ENCODE assay signal across 8 cellular contexts in the genomic region with DNA sequence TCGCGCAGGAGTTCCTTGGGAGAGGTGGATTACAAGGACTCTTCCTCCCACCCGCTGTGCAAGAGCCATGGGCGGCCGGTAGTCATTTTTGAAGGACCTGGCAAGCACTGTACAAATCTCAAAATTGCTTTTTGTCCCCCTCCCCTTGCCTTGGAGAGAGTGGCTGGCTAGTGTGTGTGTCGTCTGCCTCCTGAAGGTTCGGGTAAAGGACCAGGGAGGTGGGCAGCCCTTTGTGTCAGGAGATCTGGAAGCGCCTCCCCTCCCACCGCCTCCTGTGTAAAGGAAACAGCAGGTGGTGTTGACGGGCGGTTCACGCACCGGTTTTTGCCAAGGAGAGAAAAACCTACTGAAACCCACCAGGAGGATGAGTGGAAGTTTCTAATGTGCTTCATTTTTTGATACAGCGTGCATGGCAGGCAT. TPM values are rescaled to one million over a fixed set of nuclear protein-coding genes. Genes with fewer than 3 reads are reported as not detected.
DNase-seq lines count a peak whose midpoint lies in the region; ATAC-seq and TF ChIP-seq lines count a peak whose summit lies in the region.

No MANE protein-coding gene starts in this region.

- DNase-seq in CD8-positive, alpha-beta T cell = no peak
- DNase-seq in KBM-7 (peak; percentile 12), ascending aorta (ENCODE audit: low spot score in 2 of 2) (no peak), medulla oblongata (ENCODE audit: extremely low spot score) (peak; percentile 9), activated gamma-delta T cell treated with Interleukin-2 at 50 U/mL for 16 hours (no peak), MV-4-11 (lab: John Stamatoyannopoulos, UW) (no peak), cerebellar cortex (ENCODE audit: low spot score) (no peak), SW480 (ENCODE audit: low spot score) (no peak)

- POLR2A ChIA-PET in CD8-positive, alpha-beta T cell (lab: Charles Lee) = interaction anchor here (1.8 to 3.5 kb wide), 6 partner anchors 24 to 138 kb away, joined by 4 to 20 read pairs (median 14); a partner anchor contains a TSS

- peak overlapping the region; percentile 95 for H3K27ac Mint-ChIP-seq in CD8-positive, alpha-beta T cell

- H3K27me3 Mint-ChIP-seq in CD8-positive, alpha-beta T cell (ENCODE audit: low read depth) = no peaks in the 10 kb centered on the region

- H3K27ac ChIP-seq in CD8-positive, alpha-beta T cell (ENCODE audit: low read depth, low read length) = peak overlapping the region; percentile 95
- H3K27ac ChIP-seq in ascending aorta = peak overlapping the region; percentile 75

- peak overlapping the region; percentile 88 for H3K4me3 Mint-ChIP-seq in CD8-positive, alpha-beta T cell

- in situ Hi-C loops in KBM-7 (cut with MboI; ENCODE audit: low pct_unique_long_range_greater_than_20kb, low sequenced_read_pairs) = loop anchor here (25.0 kb wide), 1 partner anchor 209 kb away; a partner anchor contains a TSS

- peaks cover 58% of the 10 kb centered on the region for H3K4me1 Mint-ChIP-seq in CD8-positive, alpha-beta T cell (ENCODE audit: low read depth)

- H3K36me3 ChIP-seq in CD8-positive, alpha-beta T cell (ENCODE audit: insufficient read depth, low read length) = no peaks in the 10 kb centered on the region
- no peaks in the 10 kb centered on the region for H3K36me3 ChIP-seq in ascending aorta

- H3K9me3 ChIP-seq in CD8-positive, alpha-beta T cell (ENCODE audit: low read length) = no peaks in the 10 kb centered on the region
- no peaks in the 10 kb centered on the region for H3K9me3 ChIP-seq in ascending aorta

- no peaks in the 10 kb centered on the region for H3K36me3 Mint-ChIP-seq in CD8-positive, alpha-beta T cell

- no peak for TF ChIP-seq CTCF in CD8-positive, alpha-beta T cell (IDR thresholded peaks at IDR 0.05)
- no peak for TF ChIP-seq CTCF in ascending aorta (IDR thresholded peaks at IDR 0.05)

- intact Hi-C loops in CD8-positive, alpha-beta T cell (cut with DNase I, micrococcal nuclease) = loop anchor here (1.0 to 5.0 kb wide), 9 partner anchors 49 to 1839 kb away; a partner anchor contains a TSS
- intact Hi-C loops in ascending aorta (cut with DNase I) = loop anchor here (5.0 kb wide), 2 partner anchors 101 to 204 kb away; a partner anchor contains a TSS

- no peak for ATAC-seq in CD8-positive, alpha-beta T cell

- CTCF ChIA-PET in CD8-positive, alpha-beta T cell (lab: Charles Lee) = no interaction called here

- peaks cover 29% of the 10 kb centered on the region for H3K4me1 ChIP-seq in CD8-positive, alpha-beta T cell (ENCODE audit: insufficient read depth, low read length)
- peaks cover 0 to 20% of the 10 kb centered on the region in 2 donors for H3K4me1 ChIP-seq in ascending aorta

- peak overlapping the region; percentile 94 for H3K4me3 ChIP-seq in CD8-positive, alpha-beta T cell (ENCODE audit: low read depth, low read length)
- H3K4me3 ChIP-seq in ascending aorta = peak overlapping the region; percentile 78 to 87

- no peaks in the 10 kb centered on the region for H3K9me3 Mint-ChIP-seq in CD8-positive, alpha-beta T cell

- H3K27me3 ChIP-seq in CD8-positive, alpha-beta T cell (ENCODE audit: insufficient read depth, low read length) = no peaks in the 10 kb centered on the region
- H3K27me3 ChIP-seq in ascending aorta = no peaks in the 10 kb centered on the region

RNA-seq across cellular contexts. Expression of a gene that starts 1.2 kb away (rescaled TPM):
- total RNA-seq in CD8-positive, alpha-beta T cell = 10 to 100 TPM; 62.4 to 70.1 TPM
- total RNA-seq in ascending aorta = 66.5 TPM

RNA-seq across cellular contexts. Expression of a gene that starts 51.2 kb away (rescaled TPM):
- 10 to 100 TPM; 35.2 to 39.2 TPM for total RNA-seq in CD8-positive, alpha-beta T cell
- total RNA-seq in ascending aorta = 125 TPM

Comparison
In these comparisons a context has a peak if more than half of its experiments do, and no peak if none do; other contexts are left out.
1. DNase-seq: peak in KBM-7 (single experiment) and medulla oblongata (single experiment); none in CD8-positive, alpha-beta T cell (0 of 7), ascending aorta (0 of 2), activated gamma-delta T cell treated with Interleukin-2 at 50 U/mL for 16 hours (single experiment), MV-4-11 (single experiment), cerebellar cortex (single experiment) and SW480 (single experiment).